2 cellular contexts compared by ENCODE assay signal in genomic region chr1:25053576-25054075, GRCh38.
TF ChIP-seq lines count a peak whose summit lies in the region.

No MANE protein-coding gene starts in this region.

TF ChIP-seq in GM12891, 5 proteins besides CTCF, POLR2A, EP300 and RAD21:
- TF ChIP-seq POLR2AphosphoS5 (IDR thresholded peaks at IDR 0.05; ENCODE audit: low read depth, low read length) (no peak), TAF1 (IDR thresholded peaks at IDR 0.05; ENCODE audit: low read depth, low read length) (no peak), SPI1 (IDR thresholded peaks at IDR 0.05; ENCODE audit: low read depth, low read length) (no peak), POU2F2 (IDR thresholded peaks at IDR 0.05; ENCODE audit: low read depth, low read length) (no peak), PAX5 (IDR thresholded peaks at IDR 0.05; ENCODE audit: insufficient read depth, low read length, severe bottlenecking) (no peak)

TF ChIP-seq in H1, 55 proteins besides CTCF, POLR2A, EP300 and RAD21:
- no peak for TF ChIP-seq NRF1 (IDR thresholded peaks at IDR 0.05; ENCODE audit: low read depth, low read length)
- no peak for TF ChIP-seq MAFK (IDR thresholded peaks at IDR 0.05; ENCODE audit: low read depth, low read length)
- TF ChIP-seq HDAC6 (IDR thresholded peaks at IDR 0.05; ENCODE audit: low read depth, low read length), result no peak
- no peak for TF ChIP-seq SP1 (IDR thresholded peaks at IDR 0.05; ENCODE audit: low read depth, low read length)
- no peak for TF ChIP-seq SIRT6 (IDR thresholded peaks at IDR 0.05; ENCODE audit: low read length)
- TF ChIP-seq JUND (IDR thresholded peaks at IDR 0.05; ENCODE audit: low read length), result no peak
- TF ChIP-seq SP4 (IDR thresholded peaks at IDR 0.05; ENCODE audit: low read length), result no peak
- TF ChIP-seq RNF2 (IDR thresholded peaks at IDR 0.05; ENCODE audit: borderline replicate concordance, low read depth, low read length, missing control alignments, poor library complexity, severe bottlenecking), result no peak
- no peak for TF ChIP-seq CTBP2 (IDR thresholded peaks at IDR 0.05; ENCODE audit: borderline replicate concordance, insufficient read depth, insufficient read length, low read length)
- TF ChIP-seq KDM5A (IDR thresholded peaks at IDR 0.05; ENCODE audit: low read length), result no peak
- TF ChIP-seq GABPA (IDR thresholded peaks at IDR 0.05; ENCODE audit: borderline replicate concordance, insufficient read depth, low read length), result no peak
- no peak for TF ChIP-seq PHF8 (conservative IDR thresholded peaks at IDR 0.05; ENCODE audit: low read depth, low read length)
- no peak for TF ChIP-seq SRF (IDR thresholded peaks at IDR 0.05; ENCODE audit: low read depth, low read length)
- TF ChIP-seq YY1 (IDR thresholded peaks at IDR 0.05; ENCODE audit: low read depth, low read length), result no peak
- no peak for TF ChIP-seq RBBP5 (IDR thresholded peaks at IDR 0.05; ENCODE audit: borderline replicate concordance, low read depth, low read length)
- no peak for TF ChIP-seq CBX5 (IDR thresholded peaks at IDR 0.05; ENCODE audit: low read depth, low read length)
- TF ChIP-seq, protein P1, sequence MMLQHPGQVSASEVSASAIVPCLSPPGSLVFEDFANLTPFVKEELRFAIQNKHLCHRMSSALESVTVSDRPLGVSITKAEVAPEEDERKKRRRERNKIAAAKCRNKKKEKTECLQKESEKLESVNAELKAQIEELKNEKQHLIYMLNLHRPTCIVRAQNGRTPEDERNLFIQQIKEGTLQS (IDR thresholded peaks at IDR 0.05; ENCODE audit: insufficient read depth, low read depth, low read length), result no peak
- TF ChIP-seq GTF2F1 (IDR thresholded peaks at IDR 0.05; ENCODE audit: borderline replicate concordance, low read depth, low read length), result no peak
